In the genomic region with DNA sequence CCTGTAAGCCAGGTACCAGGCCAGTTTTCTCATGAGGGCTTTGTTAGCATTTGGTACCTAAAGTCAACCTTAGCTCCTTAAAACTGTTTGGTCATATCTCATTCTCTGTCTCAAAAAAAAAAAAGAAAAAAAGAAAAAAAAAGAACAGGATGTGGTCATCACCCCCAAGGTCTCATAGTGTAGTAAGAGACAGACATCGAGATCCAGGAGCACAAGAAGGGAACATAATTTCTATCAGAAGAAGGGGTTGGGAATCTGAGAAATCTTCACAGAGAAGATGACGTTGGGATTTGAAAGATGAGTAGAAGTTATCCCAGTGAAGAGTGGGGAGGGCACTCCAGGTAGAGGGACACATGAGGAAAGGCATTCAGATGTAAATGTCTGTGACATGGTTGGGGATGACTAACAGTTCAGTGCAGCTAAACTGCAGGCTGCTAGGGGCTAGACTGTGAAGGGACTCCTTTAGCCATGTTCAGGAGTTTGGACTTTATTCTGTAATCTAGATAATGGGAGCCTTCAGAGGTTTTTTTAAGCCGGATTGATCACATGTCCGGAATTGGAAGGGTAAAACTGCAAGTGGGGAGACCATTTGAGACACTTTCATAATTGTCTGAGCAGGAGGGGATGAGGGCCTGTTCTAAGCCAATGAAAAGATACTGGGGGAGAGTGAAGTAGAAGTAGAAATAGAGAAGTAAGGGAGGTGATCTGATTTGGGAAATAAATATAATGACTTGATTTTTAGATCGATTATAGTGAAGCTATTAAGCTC, we compare ENCODE assay signal across 9 cellular contexts. TPM values are rescaled to one million over a fixed set of nuclear protein-coding genes. Genes with fewer than 3 reads are reported as not detected.
DNase-seq lines count a peak whose midpoint lies in the region; ATAC-seq and TF ChIP-seq lines count a peak whose summit lies in the region.
"Had no signal": no experiment of that assay in that cellular context is flagged by ENCODE, and none has a peak within 500 bp of the region (broad histone marks: within the 10 kb centered on the region; RNA-seq: fewer than 3 reads in every experiment).

No MANE protein-coding gene starts in this region.

- H3K36me3 ChIP-seq in Loucy (ENCODE audit: insufficient read depth, low read length) (no peaks in the 10 kb centered on the region), endodermal cell (ENCODE audit: control insufficient read depth, insufficient read depth, low read length) (no peaks in the 10 kb centered on the region), heart left ventricle (no peaks in the 10 kb centered on the region)
- H3K36me3 ChIP-seq: cardiac muscle cell had no signal

- peak overlapping the region; percentile 50 for H3K9ac ChIP-seq in Loucy (ENCODE audit: low read depth, low read length, poor library complexity, severe bottlenecking)
- no peak overlapping the region for H3K9ac ChIP-seq in endodermal cell (ENCODE audit: extremely low read depth, low read length, poor library complexity, severe bottlenecking)

- H3K4me3 Mint-ChIP-seq in endodermal cell, result no peak overlapping the region

- no peaks in the 10 kb centered on the region for H3F3A ChIP-seq in Loucy (ENCODE audit: low read depth)

- H3K9me3 ChIP-seq in Loucy (ENCODE audit: insufficient read depth, low read depth, low read length) (no peaks in the 10 kb centered on the region), endodermal cell (ENCODE audit: control insufficient read depth, low read length) (no peaks in the 10 kb centered on the region), heart left ventricle (no peaks in the 10 kb centered on the region)

- no peaks in the 10 kb centered on the region for H3K9me2 ChIP-seq in Loucy (replicated peaks; ENCODE audit: low read depth, low read length)

- no peak for TF ChIP-seq POLR2A in heart left ventricle (IDR thresholded peaks at IDR 0.05)

- H3K9me3 Mint-ChIP-seq in endodermal cell, result peaks cover 48% of the 10 kb centered on the region

- H2AFZ ChIP-seq in Loucy (ENCODE audit: low read length), result peak overlapping the region; percentile 82

- H3K4me3 ChIP-seq in GM12864 (ENCODE audit: low read depth, low read length), result peak overlapping the region; percentile 73
- peak overlapping the region; percentile 45 for H3K4me3 ChIP-seq in Loucy (ENCODE audit: low read length, poor library complexity, severe bottlenecking)
- H3K4me3 ChIP-seq in endodermal cell (ENCODE audit: low read length), result no peak overlapping the region
- peak overlapping the region in 2 of 12 donors; percentile 5 to 55 for H3K4me3 ChIP-seq in heart left ventricle
- H3K4me3 ChIP-seq: cardiac muscle cell had no signal

- peaks cover 22% of the 10 kb centered on the region for H3K4me1 ChIP-seq in Loucy (ENCODE audit: insufficient read depth, low read length, poor library complexity, severe bottlenecking)
- H3K4me1 ChIP-seq in endodermal cell (ENCODE audit: control insufficient read depth, insufficient read depth, low read length), result no peaks in the 10 kb centered on the region
- H3K4me1 ChIP-seq in heart left ventricle, result no peaks in the 10 kb centered on the region

- 17 to 62% methylated on average over 1 to 5 of the region's 5 CpGs for WGBS in endodermal cell (ENCODE audit: insufficient coverage in 1 of 2, insufficient read length in 1 of 2), 2 experiments
- 65 to 70% (median 67%) methylated on average over 5 of the region's 5 CpGs for WGBS in heart left ventricle, 4 donors

- H3K4me1 Mint-ChIP-seq in endodermal cell, result peaks cover 5% of the 10 kb centered on the region

- DNase-seq in GM12864 (ENCODE audit: low read depth) (no peak), endodermal cell (peak; percentile 59), heart left ventricle (no peak), islet precursor cell (no peak)

- peak overlapping the region; percentile 36 for H3K27ac Mint-ChIP-seq in endodermal cell

- ATAC-seq in GM19455 (IDR thresholded peaks at IDR 0.05; ENCODE audit: unreplicated experiment) (peak; percentile 61), esophagus mucosa (no peak), heart left ventricle (no peak), HG02938 (IDR thresholded peaks at IDR 0.05; ENCODE audit: unreplicated experiment) (no peak)

- H3K27ac ChIP-seq in endodermal cell (ENCODE audit: low read depth, low read length) (no peak overlapping the region), heart left ventricle (peak overlapping the region in 1 of 12 donors; percentile 67)
- H3K27ac ChIP-seq: cardiac muscle cell had no signal

- no peaks in the 10 kb centered on the region for H3K27me3 Mint-ChIP-seq in endodermal cell (ENCODE audit: insufficient read depth)

- H3K79me2 ChIP-seq in Loucy (ENCODE audit: insufficient read depth, low read length), result no peaks in the 10 kb centered on the region

- intact Hi-C loops in heart left ventricle (cut with DNase I), result no loop called here

- H3K4me2 ChIP-seq in Loucy (ENCODE audit: low read depth, low read length, poor library complexity, severe bottlenecking), result peak overlapping the region; percentile 70

- H4K20me1 ChIP-seq in Loucy (ENCODE audit: insufficient read depth, low read length, poor library complexity, severe bottlenecking), result no peaks in the 10 kb centered on the region

- no peaks in the 10 kb centered on the region for H3K36me3 Mint-ChIP-seq in endodermal cell (ENCODE audit: low read depth)

- H3K27me3 ChIP-seq in Loucy (ENCODE audit: insufficient read depth, low read length, poor library complexity, severe bottlenecking) (no peaks in the 10 kb centered on the region), endodermal cell (ENCODE audit: control insufficient read depth, insufficient read depth, low read length, poor library complexity, severe bottlenecking) (no peaks in the 10 kb centered on the region), heart left ventricle (no peaks in the 10 kb centered on the region)
- H3K27me3 ChIP-seq: cardiac muscle cell had no signal

- TF ChIP-seq CTCF in GM12864 (IDR thresholded peaks at IDR 0.05; ENCODE audit: low read depth, low read length, missing control alignments), result no peak
- no peak for TF ChIP-seq CTCF in Loucy (conservative IDR thresholded peaks at IDR 0.05; ENCODE audit: low read length)
- TF ChIP-seq CTCF in endodermal cell (conservative IDR thresholded peaks at IDR 0.05), result no peak
- TF ChIP-seq CTCF in heart left ventricle (IDR thresholded peaks at IDR 0.05), result no peak

RNA-seq across cellular contexts. Expression of gene GJB1, which starts 26.9 kb away (rescaled TPM):
- 1 to 10 TPM in 1 of 2 donors, under 1 TPM in 1; 0.91 to 1.4 TPM for total RNA-seq in endodermal cell
- polyA plus RNA-seq in endodermal cell (2013, experiment 1 of 2), result 0.36 TPM
- 0.37 TPM for polyA plus RNA-seq in endodermal cell (2013, experiment 2 of 2)
- total RNA-seq in esophagus mucosa, result 0.12 TPM
- not detected for total RNA-seq in heart left ventricle
- polyA plus RNA-seq in heart left ventricle, result not detected
- total RNA-seq: cardiac muscle cell had no signal
- polyA plus RNA-seq: cardiac muscle cell had no signal

RNA-seq across cellular contexts. Expression of gene NLGN3, which starts 51.5 kb away (rescaled TPM):
- total RNA-seq in endodermal cell (1 to 10 TPM; 1.3 to 3.0 TPM), esophagus mucosa (0.08 TPM), heart left ventricle (1 to 10 TPM in 1 of 9 donors, under 1 TPM in 8; 0.14 to 1.3 (median 0.52) TPM)
- polyA plus RNA-seq in endodermal cell (2013, experiment 1 of 2), result 22.8 TPM
- polyA plus RNA-seq in endodermal cell (2013, experiment 2 of 2), result 22.0 TPM
- under 1 TPM; 0.15 to 0.19 TPM for polyA plus RNA-seq in heart left ventricle

RNA-seq across cellular contexts. Expression of gene ZMYM3, which starts 57.8 kb away (rescaled TPM):
- total RNA-seq in endodermal cell, result 10 to 100 TPM; 91.0 to 91.8 TPM
- polyA plus RNA-seq in endodermal cell (2013, experiment 1 of 2), result 84.3 TPM
- 76.1 TPM for polyA plus RNA-seq in endodermal cell (2013, experiment 2 of 2)
- total RNA-seq in esophagus mucosa, result 8.5 TPM
- 10 to 100 TPM; 11.3 to 22.9 (median 15.2) TPM for total RNA-seq in heart left ventricle
- polyA plus RNA-seq in heart left ventricle, result 1 to 10 TPM; 5.1 to 6.8 TPM
